ENCODE assay signal across 9 cellular contexts in genomic region chr14:58272589-58273372, GRCh38. TPM values are rescaled to one million over a fixed set of nuclear protein-coding genes. Genes with fewer than 3 reads are reported as not detected.
DNase-seq lines count a peak whose midpoint lies in the region; ATAC-seq, FAIRE-seq and TF ChIP-seq lines count a peak whose summit lies in the region.
"Had no signal": no experiment of that assay in that cellular context is flagged by ENCODE, and none has a peak within 500 bp of the region (broad histone marks: within the 10 kb centered on the region; RNA-seq: fewer than 3 reads in every experiment).

No MANE protein-coding gene starts in this region.

- H3K36me3 ChIP-seq in GM23248 (ENCODE audit: low read depth) (peaks cover 60% of the 10 kb centered on the region), iPS DF 6.9 (ENCODE audit: control insufficient read depth, insufficient read depth, low read length) (peaks cover 8% of the 10 kb centered on the region; the same call in 1 of the 2 replicates)

- TF ChIP-seq POLR2A in A549 (IDR thresholded peaks at IDR 0.05; ENCODE audit: low read length), result no peak

- H3K27me3 ChIP-seq in GM23248 (replicated peaks; ENCODE audit: insufficient read depth) (no peaks in the 10 kb centered on the region), iPS DF 6.9 (ENCODE audit: control insufficient read depth, insufficient read depth, low read length) (no peaks in the 10 kb centered on the region)

- no peak overlapping the region for H3K27ac ChIP-seq in A549
- H3K27ac ChIP-seq in GM23248, result peak overlapping the region; percentile 43
- H3K27ac ChIP-seq in VCaP, result no peak overlapping the region
- no peak overlapping the region for H3K27ac ChIP-seq in iPS DF 6.9 (ENCODE audit: low read length)

- 39% methylated on average over 4 of the region's 4 CpGs for WGBS in A549 (ENCODE audit: missing lambda C conversion rate)
- 75% methylated on average over 4 of the region's 4 CpGs for WGBS in GM23248 (ENCODE audit: low coverage in 1 of 2, low lambda C conversion rate in 2 of 2, missing lambda C conversion rate in 2 of 2), 2 experiments
- WGBS in iPS DF 6.9 (ENCODE audit: insufficient coverage, insufficient read length), result no CpG with 5 or more reads among the region's 4 CpGs

- CTCF ChIA-PET in A549 (lab: Yijun Ruan, JAX), result interaction anchor here (2.4 kb wide), 1 partner anchor 8 kb away, joined by 8 read pairs; no protein-coding TSS in a partner anchor

- H3K4me1 ChIP-seq in A549 (peaks cover 32% of the 10 kb centered on the region), GM23248 (ENCODE audit: insufficient read depth) (peaks cover 9% of the 10 kb centered on the region; the same call in 1 of the 2 replicates), iPS DF 6.9 (ENCODE audit: control insufficient read depth, insufficient read depth, low read length) (no peaks in the 10 kb centered on the region)

- peak overlapping the region; percentile 38; the same call in 2 of the 3 replicates for H3K4me2 ChIP-seq in A549
- H3K4me2 ChIP-seq in GM23248 (ENCODE audit: unreplicated experiment), result no peak overlapping the region

- H3K4me3 ChIP-seq in A549, result no peak overlapping the region
- no peak overlapping the region for H3K4me3 ChIP-seq in GM23248
- H3K4me3 ChIP-seq in iPS DF 6.9 (ENCODE audit: low read length), result no peak overlapping the region

- peak; percentile 56 to 66; a peak in 5 of 6 replicates for ATAC-seq in A549
- ATAC-seq in HG02970 (IDR thresholded peaks at IDR 0.05; ENCODE audit: low FRiP score, unreplicated experiment), result no peak

- H4K20me1 ChIP-seq in GM23248 (ENCODE audit: insufficient read depth), result peaks cover 6% of the 10 kb centered on the region; the same call in 1 of the 2 replicates

- H3F3A ChIP-seq in GM23248 (ENCODE audit: insufficient read depth), result peaks cover 74% of the 10 kb centered on the region

- TF ChIP-seq EP300 in A549 (IDR thresholded peaks at IDR 0.05), result no peak

- TF ChIP-seq RAD21 in A549 (conservative IDR thresholded peaks at IDR 0.05 in 1 of 2, IDR thresholded peaks at IDR 0.05 in 1 of 2), result 0 out of 5 replicates have a peak, but pooled peaks of 1 of the 2 experiments have one; percentile 4

- DNase-seq in A549 (ENCODE audit: low read depth in 1 of 2, low spot score in 1 of 2) (peak; percentile 8 to 75), GM23248 (peak; percentile 65), iPS DF 6.9 (ENCODE audit: low read depth, low spot score) (peak; percentile 4), HPDE6-E6E7 (ENCODE audit: extremely low spot score) (no peak), NCI-H146 treated with DMSO at 0.1 percent for 48 hours (lab: John Stamatoyannopoulos, UW; ENCODE audit: unreplicated experiment) (no peak), UCSD-AML1 (lab: John Stamatoyannopoulos, UW; ENCODE audit: unreplicated experiment) (no peak)
- DNase-seq: islet precursor cell had no signal

- H3K9ac ChIP-seq in GM23248, result peak overlapping the region; percentile 41; the same call in 1 of the 2 replicates

- H3K9me3 ChIP-seq in A549 (no peaks in the 10 kb centered on the region), GM23248 (ENCODE audit: low read depth) (no peaks in the 10 kb centered on the region), iPS DF 6.9 (ENCODE audit: control insufficient read depth, insufficient read depth, low read length) (no peaks in the 10 kb centered on the region)

- in situ Hi-C loops in GM23248 (cut with MboI), result no loop called here

- no peaks in the 10 kb centered on the region for H3K9me2 ChIP-seq in GM23248 (ENCODE audit: insufficient read depth)

- POLR2A ChIA-PET in A549 (lab: Yijun Ruan, JAX), result interaction anchor here (0.5 to 3.5 kb wide), 2 partner anchors 13 to 25 kb away, joined by 3 to 12 read pairs; partner anchors contain the start of gene ARID4A

- FAIRE-seq in A549 (lab: Jason Lieb, UNC), result no peak

- no peak overlapping the region for H2AFZ ChIP-seq in GM23248

- TF ChIP-seq CTCF in A549 (IDR thresholded peaks at IDR 0.05) (no peak), VCaP (conservative IDR thresholded peaks at IDR 0.05) (peak; percentile 24; the same call in 1 of the 2 replicates)

- peaks cover 100% of the 10 kb centered on the region for H3K79me2 ChIP-seq in GM23248 (ENCODE audit: insufficient read depth)

TF ChIP-seq in A549, 52 proteins besides CTCF, POLR2A, EP300 and RAD21:
- TF ChIP-seq PBX3 (IDR thresholded peaks at IDR 0.05) (no peak), ESRRA (IDR thresholded peaks at IDR 0.05; ENCODE audit: borderline replicate concordance, low read length) (no peak), JUN (IDR thresholded peaks at IDR 0.05) (no peak), BCL3 (IDR thresholded peaks at IDR 0.05) (0 out of 3 replicates have a peak, but pooled peaks have one; percentile 17), HMGXB4 (CRISPR knock-in tag; IDR thresholded peaks at IDR 0.05; ENCODE audit: borderline replicate concordance) (no peak)

RNA-seq across cellular contexts. Expression of gene ARID4A, which starts 25.6 kb away (rescaled TPM):
- 9.3 and 15.1 TPM in 2 replicates for polyA plus RNA-seq in A549 (2011; rRNA removed)
- 1.6 and 2.4 TPM in 2 replicates for polyA plus RNA-seq in A549 (2012; cell fraction: cytosol; rRNA removed)
- polyA plus RNA-seq in A549 (2012; cell fraction: nucleus; rRNA removed), result 2.0 and 2.5 TPM in 2 replicates
- 6.9 to 9.7 TPM (median 9.0 TPM) in 3 replicates for polyA plus RNA-seq in A549 (2017; fragmentation: RNase III; extraction: RNeasy Plus Mini Kit Qiagen cat#74134 plus additional on column Dnase treatment)
- polyA minus RNA-seq in A549 (2011; rRNA and poly(A)+ RNA removed), result 6.2 and 8.6 TPM in 2 replicates
- 3.2 and 5.7 TPM in 2 replicates for total RNA-seq in GM23248 (2014; rRNA removed; shearing (Covaris generic))
- 13.7 and 17.3 TPM in 2 replicates for polyA plus RNA-seq in GM23248 (2016; fragmentation: Nextera tagmentation; extraction: Ambion mirVana)

RNA-seq across cellular contexts. Expression of gene PSMA3, which starts 28.1 kb away (rescaled TPM):
- polyA plus RNA-seq in A549 (2011; rRNA removed) (410 and 411 TPM in 2 replicates), A549 (2017; fragmentation: RNase III; extraction: RNeasy Plus Mini Kit Qiagen cat#74134 plus additional on column Dnase treatment) (260 to 286 TPM (median 261 TPM) in 3 replicates), GM23248 (2016; fragmentation: Nextera tagmentation; extraction: Ambion mirVana) (182 and 183 TPM in 2 replicates)
- 276 and 300 TPM in 2 replicates for polyA plus RNA-seq in A549 (2012; cell fraction: cytosol; rRNA removed)
- 108 and 132 TPM in 2 replicates for polyA plus RNA-seq in A549 (2012; cell fraction: nucleus; rRNA removed)
- polyA minus RNA-seq in A549 (2011; rRNA and poly(A)+ RNA removed), result 115 and 129 TPM in 2 replicates
- total RNA-seq in GM23248 (2014; rRNA removed; shearing (Covaris generic)), result 46.2 and 54.0 TPM in 2 replicates

Comparison
In these comparisons a context has a peak if more than half of its experiments do, and no peak if none do; other contexts are left out.
1. DNase-seq: peak in A549 (2 of 2), GM23248 (single experiment) and iPS DF 6.9 (single experiment); none in HPDE6-E6E7 (single experiment), NCI-H146 treated with DMSO at 0.1 percent for 48 hours (single experiment) and UCSD-AML1 (single experiment).